16 cellular contexts compared by ENCODE assay signal in genomic region chr1:10168912-10169514, GRCh38. TPM values are rescaled to one million over a fixed set of nuclear protein-coding genes. Genes with fewer than 3 reads are reported as not detected.
DNase-seq lines count a peak whose midpoint lies in the region; ATAC-seq and TF ChIP-seq lines count a peak whose summit lies in the region.
"Had no signal": no experiment of that assay in that cellular context is flagged by ENCODE, and none has a peak within 500 bp of the region (broad histone marks: within the 10 kb centered on the region; RNA-seq: fewer than 3 reads in every experiment).

No MANE protein-coding gene starts in this region.

- H3F3A ChIP-seq in MM.1S (ENCODE audit: insufficient read depth, low read length), result peaks cover 25% of the 10 kb centered on the region

- peaks cover 6% of the 10 kb centered on the region for H3K79me2 ChIP-seq in MM.1S (ENCODE audit: low read length)

- H3K4me1 ChIP-seq in MM.1S (ENCODE audit: low read length), result peaks cover 33% of the 10 kb centered on the region
- H3K4me1 ChIP-seq: uterus had no signal

- no peak overlapping the region for H3K4me3 Mint-ChIP-seq in activated naive CD4-positive, alpha-beta T cell treated with anti-CD3 and anti-CD28 coated beads, Interleukin-2, amount 10 ng/mL, durations not matched to agents 7 days and 5 days
- no peak overlapping the region for H3K4me3 Mint-ChIP-seq in stimulated activated naive B cell treated with anti-CD40 and anti-IgM and Interleukin-4, amounts not matched to agents 10 μg/mL and 1 μg/mL and 100 μg/mL, for 72 hours

- H3K9me2 ChIP-seq in MM.1S (replicated peaks; ENCODE audit: insufficient read depth, low read length), result no peaks in the 10 kb centered on the region

- H3K4me1 Mint-ChIP-seq in activated naive CD4-positive, alpha-beta T cell treated with anti-CD3 and anti-CD28 coated beads, Interleukin-2, amount 10 ng/mL, durations not matched to agents 7 days and 5 days, result peaks cover 54% of the 10 kb centered on the region
- H3K4me1 Mint-ChIP-seq in stimulated activated naive B cell treated with anti-CD40 and anti-IgM and Interleukin-4, amounts not matched to agents 10 μg/mL and 1 μg/mL and 100 μg/mL, for 72 hours, result peaks cover 4 to 12% of the 10 kb centered on the region in 2 donors

- no peaks in the 10 kb centered on the region for H3K27me3 Mint-ChIP-seq in activated naive CD4-positive, alpha-beta T cell treated with anti-CD3 and anti-CD28 coated beads, Interleukin-2, amount 10 ng/mL, durations not matched to agents 7 days and 5 days
- H3K27me3 Mint-ChIP-seq in stimulated activated naive B cell treated with anti-CD40 and anti-IgM and Interleukin-4, amounts not matched to agents 10 μg/mL and 1 μg/mL and 100 μg/mL, for 72 hours, result no peaks in the 10 kb centered on the region

- H4K20me1 ChIP-seq in MM.1S (ENCODE audit: insufficient read depth, low read length), result no peaks in the 10 kb centered on the region

- no peak for ATAC-seq in activated naive CD4-positive, alpha-beta T cell treated with anti-CD3 and anti-CD28 coated beads, Interleukin-2, amount 50 U/mL, for 72 hours
- no peak for ATAC-seq in stimulated activated naive B cell treated with anti-CD40 and anti-IgM and Interleukin-4, amounts not matched to agents 10 μg/mL and 1 μg/mL and 100 μg/mL, for 72 hours (replicated peaks)
- no peak for ATAC-seq in GM21515 (IDR thresholded peaks at IDR 0.05; ENCODE audit: unreplicated experiment)
- ATAC-seq in GM21619 (IDR thresholded peaks at IDR 0.05; ENCODE audit: unreplicated experiment), result no peak
- ATAC-seq in GM21367 (IDR thresholded peaks at IDR 0.05; ENCODE audit: unreplicated experiment), result no peak
- ATAC-seq: activated CD4-positive, CD25-positive, alpha-beta regulatory T cell treated with anti-CD3 and anti-CD28 coated beads, Interleukin-2, amount 50 U/mL, for 24 hours; Right ventricle myocardium inferior had no signal

- no peak for TF ChIP-seq CTCF in MM.1S (IDR thresholded peaks at IDR 0.05; ENCODE audit: low read length)

- H3K4me3 ChIP-seq in MM.1S (ENCODE audit: low read length), result no peak overlapping the region
- H3K4me3 ChIP-seq: uterus had no signal

- peak overlapping the region; percentile 57 for H3K4me2 ChIP-seq in MM.1S (ENCODE audit: low read depth, low read length)

- H3K27me3 ChIP-seq in MM.1S (replicated peaks; ENCODE audit: insufficient read depth, low read length), result no peaks in the 10 kb centered on the region
- H3K27me3 ChIP-seq: uterus had no signal

- H3K36me3 ChIP-seq in MM.1S (replicated peaks; ENCODE audit: insufficient read depth, low read length), result peaks cover 20% of the 10 kb centered on the region; the same call in 1 of the 2 replicates
- H3K36me3 ChIP-seq: uterus had no signal

- peak overlapping the region; percentile 39; the same call in 1 of the 2 replicates for H3K9ac ChIP-seq in MM.1S (ENCODE audit: low read length)

- no peaks in the 10 kb centered on the region for H3K9me3 ChIP-seq in MM.1S (replicated peaks; ENCODE audit: insufficient read depth, low read length)
- H3K9me3 ChIP-seq: Caco-2, uterus had no signal

- peak overlapping the region; percentile 96 for H3K27ac Mint-ChIP-seq in activated naive CD4-positive, alpha-beta T cell treated with anti-CD3 and anti-CD28 coated beads, Interleukin-2, amount 10 ng/mL, durations not matched to agents 7 days and 5 days
- peak overlapping the region; percentile 93 to 95 for H3K27ac Mint-ChIP-seq in activated naive CD4-positive, alpha-beta T cell treated with anti-CD3 and anti-CD28 coated beads, Interleukin-2, amount 50 U/mL, for 72 hours
- peak overlapping the region; percentile 56 for H3K27ac Mint-ChIP-seq in stimulated activated naive B cell treated with anti-CD40 and anti-IgM and Interleukin-4, amounts not matched to agents 10 μg/mL and 1 μg/mL and 100 μg/mL, for 72 hours

- no peak for DNase-seq in activated naive CD4-positive, alpha-beta T cell treated with anti-CD3 and anti-CD28 coated beads, Interleukin-2, amount 10 ng/mL, durations not matched to agents 7 days and 5 days
- no peak for DNase-seq in activated naive CD4-positive, alpha-beta T cell (lab: John Stamatoyannopoulos, UW)
- DNase-seq in MM.1S, result no peak
- DNase-seq in activated naive CD4-positive, alpha-beta T cell treated with anti-CD3 and anti-CD28 coated beads, Interleukin-2, amount 50 U/mL, for 72 hours (ENCODE audit: low spot score in 2 of 2), result no peak
- no peak for DNase-seq in stimulated activated naive B cell treated with anti-CD40 and anti-IgM and Interleukin-4, amounts not matched to agents 10 μg/mL and 1 μg/mL and 100 μg/mL, for 72 hours
- DNase-seq: Caco-2; KBM-7; midbrain; NK-92 treated with Interleukin-12 subunit alpha and Interleukin-12 subunit beta, amount 100 ng/mL, for 24 hours; nucleus accumbens; uterus had no signal

- H3K27ac ChIP-seq in MM.1S (ENCODE audit: low read length), result peak overlapping the region; percentile 87
- H3K27ac ChIP-seq: uterus had no signal

- peaks cover 60% of the 10 kb centered on the region for H3K36me3 Mint-ChIP-seq in activated naive CD4-positive, alpha-beta T cell treated with anti-CD3 and anti-CD28 coated beads, Interleukin-2, amount 10 ng/mL, durations not matched to agents 7 days and 5 days
- H3K36me3 Mint-ChIP-seq in activated naive CD4-positive, alpha-beta T cell treated with anti-CD3 and anti-CD28 coated beads, Interleukin-2, amount 50 U/mL, for 72 hours, result peaks cover 14 to 42% of the 10 kb centered on the region in 2 donors
- H3K36me3 Mint-ChIP-seq in stimulated activated naive B cell treated with anti-CD40 and anti-IgM and Interleukin-4, amounts not matched to agents 10 μg/mL and 1 μg/mL and 100 μg/mL, for 72 hours, result peaks cover 50 to 68% of the 10 kb centered on the region in 2 donors

- CTCF ChIA-PET in activated naive CD4-positive, alpha-beta T cell treated with anti-CD3 and anti-CD28 coated beads, Interleukin-2, amount 10 ng/mL, durations not matched to agents 7 days and 5 days (lab: Charles Lee), result interaction anchor here (1.3 to 1.5 kb wide), 2 partner anchors 40 to 219 kb away, joined by 3 to 4 read pairs; no protein-coding TSS in a partner anchor

- no peak overlapping the region for H2AFZ ChIP-seq in MM.1S (ENCODE audit: low read length)

- no peaks in the 10 kb centered on the region for H3K9me3 Mint-ChIP-seq in activated naive CD4-positive, alpha-beta T cell treated with anti-CD3 and anti-CD28 coated beads, Interleukin-2, amount 10 ng/mL, durations not matched to agents 7 days and 5 days
- H3K9me3 Mint-ChIP-seq in activated naive CD4-positive, alpha-beta T cell treated with anti-CD3 and anti-CD28 coated beads, Interleukin-2, amount 50 U/mL, for 72 hours, result peaks cover 0 to 7% of the 10 kb centered on the region in 2 donors
- no peaks in the 10 kb centered on the region for H3K9me3 Mint-ChIP-seq in stimulated activated naive B cell treated with anti-CD40 and anti-IgM and Interleukin-4, amounts not matched to agents 10 μg/mL and 1 μg/mL and 100 μg/mL, for 72 hours

RNA-seq across cellular contexts. Expression of gene KIF1B, which starts 41.4 kb away (rescaled TPM):
- 10 to 100 TPM; 11.1 to 14.0 TPM for total RNA-seq in activated naive CD4-positive, alpha-beta T cell treated with anti-CD3 and anti-CD28 coated beads, Interleukin-2, amount 50 U/mL, for 72 hours
